Comparison of ENCODE assay signal across 10 cellular contexts in the genomic region with DNA sequence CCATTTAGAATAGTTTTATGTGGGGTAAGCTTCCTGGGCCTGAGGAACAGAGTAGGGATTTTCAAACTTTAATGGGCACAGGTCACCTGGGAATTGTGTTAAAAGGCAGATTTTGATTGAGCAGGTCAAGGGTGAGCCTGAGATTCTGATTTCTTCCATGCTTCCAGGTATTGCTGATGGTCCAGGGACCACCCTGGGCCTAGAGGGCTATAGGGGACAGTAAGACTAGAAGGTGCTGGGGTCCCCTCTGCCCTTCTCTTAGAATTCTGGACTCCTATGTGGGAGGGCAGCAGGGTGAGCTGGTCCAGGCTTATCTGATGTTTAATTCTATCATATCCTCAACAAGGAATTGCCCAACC. TPM values are rescaled to one million over a fixed set of nuclear protein-coding genes. Genes with fewer than 3 reads are reported as not detected.
A peak's percentile ranks its signal among the peaks of the same experiment; 100 is the strongest.
DNase-seq lines count a peak whose midpoint lies in the region; ATAC-seq and TF ChIP-seq lines count a peak whose summit lies in the region.
"Had no signal": no experiment of that assay in that cellular context is flagged by ENCODE, and none has a peak within 500 bp of the region (broad histone marks: within the 10 kb centered on the region; RNA-seq: fewer than 3 reads in every experiment).

No MANE protein-coding gene starts in this region.

- peaks cover 3% of the 10 kb centered on the region for H3K27me3 Mint-ChIP-seq in Calu3 (ENCODE audit: unreplicated experiment)

- H3K4me3 Mint-ChIP-seq in Calu3 (ENCODE audit: low read depth, unreplicated experiment), result peak overlapping the region; percentile 89

- TF ChIP-seq EP300 in gastroesophageal sphincter (IDR thresholded peaks at IDR 0.05), result no peak

- no peaks in the 10 kb centered on the region for H3K9me3 ChIP-seq in gastroesophageal sphincter
- no peaks in the 10 kb centered on the region for H3K9me3 ChIP-seq in prostate gland
- H3K9me3 ChIP-seq in MG63, result no peaks in the 10 kb centered on the region

- H3K27me3 ChIP-seq in gastroesophageal sphincter, result no peaks in the 10 kb centered on the region
- no peaks in the 10 kb centered on the region for H3K27me3 ChIP-seq in prostate gland (replicated peaks; ENCODE audit: insufficient read depth)
- no peaks in the 10 kb centered on the region for H3K27me3 ChIP-seq in MG63

- ATAC-seq in gastroesophageal sphincter, result no peak

- peaks cover 0 to 30% of the 10 kb centered on the region in 2 donors for H3K36me3 ChIP-seq in gastroesophageal sphincter
- H3K36me3 ChIP-seq in prostate gland, result no peaks in the 10 kb centered on the region
- no peaks in the 10 kb centered on the region for H3K36me3 ChIP-seq in MG63

- BruUV-seq in Calu3 (replicated peaks; lab: Mats Ljungman, UMichigan), result no TSS peak

- peaks cover 0 to 74% (median 31%) of the 10 kb centered on the region in 3 donors for H3K4me1 ChIP-seq in gastroesophageal sphincter
- peaks cover 15% of the 10 kb centered on the region for H3K4me1 ChIP-seq in prostate gland (replicated peaks)

- DNase-seq in Calu3, result no peak
- no peak for DNase-seq in RWPE1 (ENCODE audit: low spot score)
- DNase-seq in prostate gland (ENCODE audit: low spot score), result no peak
- no peak for DNase-seq in stimulated activated CD4-positive, alpha-beta T cell treated with anti-CD3 and anti-CD28 coated beads, Interleukin-4, amount 100 ng/mL, for 1 hour
- no peak for DNase-seq in pons (ENCODE audit: low spot score)
- no peak for DNase-seq in MG63
- DNase-seq in NOMO-1 treated with DMSO at 0.1 percent for 48 hours (lab: John Stamatoyannopoulos, UW; ENCODE audit: unreplicated experiment), result no peak

- TF ChIP-seq CTCF in Calu3 (IDR thresholded peaks at IDR 0.05; ENCODE audit: unreplicated experiment) (no peak), RWPE1 (conservative IDR thresholded peaks at IDR 0.05; ENCODE audit: low read depth) (no peak), gastroesophageal sphincter (IDR thresholded peaks at IDR 0.05) (no peak), prostate gland (IDR thresholded peaks at IDR 0.05) (no peak)

- no peak for TF ChIP-seq POLR2A in gastroesophageal sphincter (IDR thresholded peaks at IDR 0.05)
- TF ChIP-seq POLR2A in prostate gland (IDR thresholded peaks at IDR 0.05), result no peak

- H3K27ac ChIP-seq in RWPE1, result peak overlapping the region; percentile 99
- peak overlapping the region in 3 of 4 donors; percentile 90 to 96 (median 92) for H3K27ac ChIP-seq in gastroesophageal sphincter
- peak overlapping the region; percentile 93 to 96 for H3K27ac ChIP-seq in prostate gland

- peaks cover 57% of the 10 kb centered on the region for H3K4me1 Mint-ChIP-seq in Calu3 (ENCODE audit: low read depth, unreplicated experiment)

- peaks cover 86% of the 10 kb centered on the region for H3K36me3 Mint-ChIP-seq in Calu3 (ENCODE audit: insufficient read depth, unreplicated experiment)

- H3K9me3 Mint-ChIP-seq in Calu3 (ENCODE audit: low read depth, unreplicated experiment), result no peaks in the 10 kb centered on the region

- H3K4me3 ChIP-seq in gastroesophageal sphincter (no peak overlapping the region), prostate gland (no peak overlapping the region), MG63 (no peak overlapping the region)

- POLR2A ChIA-PET in RWPE1 (lab: Yijun Ruan, JAX; ENCODE audit: low non-redundant PET), result no interaction called here

- peak overlapping the region; percentile 94 for H3K27ac Mint-ChIP-seq in Calu3 (ENCODE audit: unreplicated experiment)

- intact Hi-C loops in Calu3 (cut with micrococcal nuclease; ENCODE audit: unreplicated experiment) (loop anchor here (10.0 kb wide), 1 partner anchor 212 kb away; the partner anchor contains the start of gene DHX16), prostate gland (cut with DNase I) (no loop called here)

- CTCF ChIA-PET in Calu3 (lab: Charles Lee), result interaction anchor here (1.0 to 6.3 kb wide), 4 partner anchors 11 to 184 kb away, joined by 3 to 50 read pairs (median 16); partner anchors contain the start of gene VARS2
- CTCF ChIA-PET in RWPE1 (lab: Yijun Ruan, JAX), result interaction anchor here (0.6 kb wide), 2 partner anchors 27 to 58 kb away, joined by 3 to 4 read pairs; partner anchors contain the start of gene VARS2

RNA-seq across cellular contexts. Expression of gene DDR1, which starts 2.6 kb away (rescaled TPM):
- total RNA-seq in Calu3 (2022) (489 and 580 TPM in 2 replicates), gastroesophageal sphincter (10 to 100 TPM; 25.4 to 40.4 (median 30.9) TPM), prostate gland (100 to 1,000 TPM; 178 to 182 TPM)
- 16.7 and 52.0 TPM in 2 replicates for total RNA-seq in MG63 (2014; rRNA removed; shearing (Covaris generic); ENCODE audit: low replicate concordance)

RNA-seq across cellular contexts. Expression of gene GTF2H4, which starts 21.1 kb away (rescaled TPM):
- 70.5 and 80.0 TPM in 2 replicates for total RNA-seq in Calu3 (2022)
- 10 to 100 TPM in 3 of 4 donors, 1 to 10 TPM in 1; 9.4 to 16.4 (median 11.8) TPM for total RNA-seq in gastroesophageal sphincter
- total RNA-seq in prostate gland, result 10 to 100 TPM; 19.0 to 26.2 TPM
- 18.8 and 26.4 TPM in 2 replicates for total RNA-seq in MG63 (2014; rRNA removed; shearing (Covaris generic); ENCODE audit: low replicate concordance)

RNA-seq across cellular contexts. Expression of gene VARS2, which starts 27.2 kb away (rescaled TPM):
- total RNA-seq in Calu3 (2022), result 33.0 and 34.2 TPM in 2 replicates
- total RNA-seq in gastroesophageal sphincter, result 10 to 100 TPM in 3 of 4 donors, 1 to 10 TPM in 1; 9.7 to 16.5 (median 12.8) TPM
- 10 to 100 TPM; 15.8 to 27.0 TPM for total RNA-seq in prostate gland
- total RNA-seq in MG63 (2014; rRNA removed; shearing (Covaris generic); ENCODE audit: low replicate concordance), result 10.7 and 23.6 TPM in 2 replicates

RNA-seq across cellular contexts. Expression of gene SFTA2, which starts 45.1 kb away (rescaled TPM):
- total RNA-seq in Calu3 (2022) (184 and 246 TPM in 2 replicates), gastroesophageal sphincter (not detected), prostate gland (not detected)
- total RNA-seq in MG63 (2014; rRNA removed; shearing (Covaris generic); ENCODE audit: low replicate concordance), result not detected in 2 replicates
- total RNA-seq: NCI-H460, pulmonary artery endothelial cell had no signal

RNA-seq across cellular contexts. Expression of gene MUCL3, which starts 53.9 kb away (rescaled TPM):
- total RNA-seq in Calu3 (2022) (0.07 and 0.15 TPM in 2 replicates), gastroesophageal sphincter (under 1 TPM in 1 of 4 donors, not detected in 3; 0.04 TPM), prostate gland (not detected)
- total RNA-seq in MG63 (2014; rRNA removed; shearing (Covaris generic); ENCODE audit: low replicate concordance), result not detected in 2 replicates
- total RNA-seq: pulmonary artery endothelial cell had no signal
